Comparison of ENCODE assay signal across 27 cellular contexts in genomic region chr12:106631150-106631549, GRCh38. TPM values are rescaled to one million over a fixed set of nuclear protein-coding genes. Genes with fewer than 3 reads are reported as not detected.
"Had no signal": no experiment of that assay in that cellular context is flagged by ENCODE, and none has a peak within 500 bp of the region (broad histone marks: within the 10 kb centered on the region; RNA-seq: fewer than 3 reads in every experiment).

No MANE protein-coding gene starts in this region.

- H3K4me1 ChIP-seq: esophagus squamous epithelium, gastrocnemius medialis, transverse colon had no signal

- DNase-seq: activated CD4-positive, alpha-beta T cell treated with anti-CD3 and anti-CD28 coated beads, Interleukin-2, amount 10 ng/mL, durations not matched to agents 24 days and 14 days; activated CD8-positive, alpha-beta T cell treated with anti-CD3 and anti-CD28 coated beads for 36 hours; activated gamma-delta T cell; aorta; brain microvascular endothelial cell; central memory CD4-positive, alpha-beta T cell; dorsolateral prefrontal cortex; esophagus squamous epithelium; gastrocnemius medialis; hypothalamus; islet precursor cell; left cardiac atrium; nephron progenitor cell; occipital lobe; stimulated activated CD4-positive, alpha-beta T cell treated with anti-CD3 and anti-CD28 coated beads, Interleukin-15, amount 100 ng/mL, for 24 hours; T-helper 17 cell; transverse colon had no signal

- H3K27ac Mint-ChIP-seq: activated CD4-positive, alpha-beta T cell treated with anti-CD3 and anti-CD28 coated beads, Interleukin-2, amount 10 ng/mL, durations not matched to agents 24 days and 14 days; activated CD8-positive, alpha-beta T cell treated with anti-CD3 and anti-CD28 coated beads for 36 hours; activated naive CD4-positive, alpha-beta T cell treated with anti-CD3 and anti-CD28 coated beads, Interleukin-2, amount 50 U/mL, for 24 hours; activated T-helper 1 cell treated with anti-CD3 and anti-CD28 coated beads, Interleukin-12 subunit alpha, Interleukin-12 subunit beta, Interleukin-2, Interleukin-4 antibody, amounts not matched to agents 30 ng/mL and 10 ng/mL and 1 ng/mL, durations not matched to agents 14 hours and 24 hours and 36 hours; nephron progenitor cell; stimulated activated memory B cell treated with anti-CD40 and anti-IgM and Interleukin-4, amounts not matched to agents 10 μg/mL and 1 μg/mL and 100 μg/mL, for 72 hours; T-helper 17 cell had no signal

- H3K9me3 ChIP-seq: esophagus squamous epithelium, gastrocnemius medialis, transverse colon had no signal

- H3K27ac ChIP-seq: brain microvascular endothelial cell, dorsolateral prefrontal cortex, esophagus squamous epithelium, gastrocnemius medialis, transverse colon had no signal

- H3K36me3 ChIP-seq: brain microvascular endothelial cell, esophagus squamous epithelium, gastrocnemius medialis, transverse colon had no signal

- H3K9me3 Mint-ChIP-seq: activated CD4-positive, alpha-beta T cell treated with anti-CD3 and anti-CD28 coated beads, Interleukin-2, amount 10 ng/mL, durations not matched to agents 24 days and 14 days; activated CD8-positive, alpha-beta T cell treated with anti-CD3 and anti-CD28 coated beads for 36 hours; activated naive CD4-positive, alpha-beta T cell treated with anti-CD3 and anti-CD28 coated beads, Interleukin-2, amount 50 U/mL, for 24 hours; activated T-helper 1 cell treated with anti-CD3 and anti-CD28 coated beads, Interleukin-12 subunit alpha, Interleukin-12 subunit beta, Interleukin-2, Interleukin-4 antibody, amounts not matched to agents 30 ng/mL and 10 ng/mL and 1 ng/mL, durations not matched to agents 14 hours and 24 hours and 36 hours; nephron progenitor cell had no signal

- FAIRE-seq: colon, small intestine, urothelium cell line had no signal

- ATAC-seq: activated CD8-positive, alpha-beta T cell treated with anti-CD3 and anti-CD28 coated beads for 36 hours; gastrocnemius medialis; left cardiac atrium; sciatic nerve; stimulated activated memory B cell treated with anti-CD40 and anti-IgM and Interleukin-4, amounts not matched to agents 10 μg/mL and 1 μg/mL and 100 μg/mL, for 72 hours; T-helper 17 cell had no signal

- H3K4me1 Mint-ChIP-seq: activated CD4-positive, alpha-beta T cell treated with anti-CD3 and anti-CD28 coated beads, Interleukin-2, amount 10 ng/mL, durations not matched to agents 24 days and 14 days; activated naive CD4-positive, alpha-beta T cell treated with anti-CD3 and anti-CD28 coated beads, Interleukin-2, amount 50 U/mL, for 24 hours; stimulated activated memory B cell treated with anti-CD40 and anti-IgM and Interleukin-4, amounts not matched to agents 10 μg/mL and 1 μg/mL and 100 μg/mL, for 72 hours; T-helper 17 cell had no signal

- H3K4me3 ChIP-seq: dorsolateral prefrontal cortex, esophagus squamous epithelium, gastrocnemius medialis, transverse colon had no signal

- H3K4me3 Mint-ChIP-seq: activated CD4-positive, alpha-beta T cell treated with anti-CD3 and anti-CD28 coated beads, Interleukin-2, amount 10 ng/mL, durations not matched to agents 24 days and 14 days; activated CD8-positive, alpha-beta T cell treated with anti-CD3 and anti-CD28 coated beads for 36 hours; activated naive CD4-positive, alpha-beta T cell treated with anti-CD3 and anti-CD28 coated beads, Interleukin-2, amount 50 U/mL, for 24 hours; activated T-helper 1 cell treated with anti-CD3 and anti-CD28 coated beads, Interleukin-12 subunit alpha, Interleukin-12 subunit beta, Interleukin-2, Interleukin-4 antibody, amounts not matched to agents 30 ng/mL and 10 ng/mL and 1 ng/mL, durations not matched to agents 14 hours and 24 hours and 36 hours; nephron progenitor cell; stimulated activated memory B cell treated with anti-CD40 and anti-IgM and Interleukin-4, amounts not matched to agents 10 μg/mL and 1 μg/mL and 100 μg/mL, for 72 hours; T-helper 17 cell had no signal

- H3K36me3 Mint-ChIP-seq: activated naive CD4-positive, alpha-beta T cell treated with anti-CD3 and anti-CD28 coated beads, Interleukin-2, amount 50 U/mL, for 24 hours; stimulated activated memory B cell treated with anti-CD40 and anti-IgM and Interleukin-4, amounts not matched to agents 10 μg/mL and 1 μg/mL and 100 μg/mL, for 72 hours had no signal

- H3K27me3 ChIP-seq: brain microvascular endothelial cell, gastrocnemius medialis had no signal

RNA-seq across cellular contexts. Expression of gene RFX4, which starts 48.3 kb away (rescaled TPM):
- total RNA-seq: activated CD4-positive, alpha-beta T cell treated with anti-CD3 and anti-CD28 coated beads, Interleukin-2, amount 10 ng/mL, durations not matched to agents 24 days and 14 days; activated CD8-positive, alpha-beta T cell treated with anti-CD3 and anti-CD28 coated beads for 36 hours; activated T-helper 1 cell treated with anti-CD3 and anti-CD28 coated beads, Interleukin-12 subunit alpha, Interleukin-12 subunit beta, Interleukin-2, Interleukin-4 antibody, amounts not matched to agents 30 ng/mL and 10 ng/mL and 1 ng/mL, durations not matched to agents 14 hours and 24 hours and 36 hours; aorta; esophagus squamous epithelium; gastrocnemius medialis; left cardiac atrium; liver; mononuclear cell; myocyte; sciatic nerve; T-helper 17 cell; transverse colon had no signal
- polyA plus RNA-seq: aorta, liver had no signal
